In the genomic region with DNA sequence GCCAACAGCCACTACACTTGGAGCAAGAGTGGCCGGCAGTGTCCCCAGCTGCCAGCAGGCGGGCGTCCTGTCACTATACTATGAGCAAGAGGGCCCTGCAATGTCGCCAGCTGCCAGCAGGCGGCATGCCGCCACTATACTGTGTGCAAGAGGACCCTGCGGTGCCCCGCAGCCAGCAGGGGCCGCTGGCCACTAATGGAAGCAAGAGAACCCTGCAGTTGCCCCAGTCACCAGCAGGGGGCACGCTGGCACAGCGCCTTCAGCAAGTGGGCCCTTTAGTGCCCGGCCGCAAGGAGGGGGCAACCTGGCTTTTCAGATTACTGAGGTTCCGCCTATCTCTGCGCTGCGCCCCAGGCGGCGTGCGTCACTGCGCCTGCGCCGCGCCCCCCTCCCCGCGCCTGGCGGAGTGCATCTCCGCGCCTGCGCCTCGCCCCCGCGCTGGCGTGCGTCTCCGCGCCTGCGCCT, we compare ENCODE assay signal across 13 cellular contexts. TPM values are rescaled to one million over a fixed set of nuclear protein-coding genes. Genes with fewer than 3 reads are reported as not detected.
DNase-seq lines count a peak whose midpoint lies in the region; ATAC-seq, FAIRE-seq and TF ChIP-seq lines count a peak whose summit lies in the region.
"Not testable (repeated sequence)": the region's sequence is repeated elsewhere in the genome, so short reads cannot be mapped to it uniquely, and the experiment has no call there.
"Had no signal": no experiment of that assay in that cellular context is flagged by ENCODE, and none has a peak within 500 bp of the region (broad histone marks: within the 10 kb centered on the region; RNA-seq: fewer than 3 reads in every experiment).

No MANE protein-coding gene starts in this region.

- not testable (repeated sequence) for H3K9me2 ChIP-seq in OCI-LY1 (ENCODE audit: low read depth, low read length)

- H3K9me3 ChIP-seq in A549; OCI-LY1 (ENCODE audit: low read length); psoas muscle: not testable (repeated sequence)

- not testable (repeated sequence) for H4K20me1 ChIP-seq in OCI-LY1 (ENCODE audit: insufficient read depth, low read length)

- not testable (repeated sequence) for H3K27ac ChIP-seq in A549; OCI-LY1 (ENCODE audit: low read depth, low read length, poor library complexity, severe bottlenecking); psoas muscle

- H3K4me1 ChIP-seq in A549; OCI-LY1 (ENCODE audit: insufficient read depth, low read length, severe bottlenecking); psoas muscle: not testable (repeated sequence)

- not testable (repeated sequence) for FAIRE-seq in A549 (lab: Jason Lieb, UNC)

- not testable (repeated sequence) for H3K9me3 Mint-ChIP-seq in HFFc6; activated T-cell treated with anti-CD3 and anti-CD28 coated beads, Interleukin-2, amount 50 U/mL, for 72 hours

- H3K79me2 ChIP-seq in OCI-LY1 (ENCODE audit: insufficient read depth, low read length) = not testable (repeated sequence)

- TF ChIP-seq CTCF in A549 (IDR thresholded peaks at IDR 0.05); psoas muscle (IDR thresholded peaks at IDR 0.05): not testable (repeated sequence)
- TF ChIP-seq CTCF in HFFc6 (IDR thresholded peaks at IDR 0.05) (peak; percentile 70), OCI-LY1 (IDR thresholded peaks at IDR 0.05; ENCODE audit: low read length) (peak; percentile 42; the same call in 1 of the 2 replicates)

- not testable (repeated sequence) for H3K36me3 ChIP-seq in OCI-LY1 (ENCODE audit: insufficient read depth, low read length); psoas muscle (ENCODE audit: insufficient read depth in 1 of 2, low read depth in 1 of 2)

- H3F3A ChIP-seq in OCI-LY1 (ENCODE audit: insufficient read depth, low read length) = not testable (repeated sequence)

- H3K27me3 Mint-ChIP-seq in HFFc6 (ENCODE audit: insufficient read depth); activated T-cell treated with anti-CD3 and anti-CD28 coated beads, Interleukin-2, amount 50 U/mL, for 72 hours (ENCODE audit: low read depth): not testable (repeated sequence)

- peak; percentile 82 to 97 for ATAC-seq in A549
- peak; percentile 54 for ATAC-seq in GM18907 (IDR thresholded peaks at IDR 0.05; ENCODE audit: unreplicated experiment)
- ATAC-seq in activated T-cell treated with anti-CD3 and anti-CD28 coated beads, Interleukin-2, amount 50 U/mL, for 72 hours (replicated peaks in 1 of 2) = peak; percentile 54 to 74
- peak; percentile 40 for ATAC-seq in left colon
- ATAC-seq in psoas muscle = peak in 2 of 4 donors; percentile 41 to 42

- not testable (repeated sequence) for H3K4me3 ChIP-seq in A549; OCI-LY1 (ENCODE audit: low read depth, low read length, poor library complexity, severe bottlenecking); psoas muscle

- H3K27me3 ChIP-seq in OCI-LY1 (ENCODE audit: insufficient read depth, low read length); psoas muscle (ENCODE audit: insufficient read depth in 3 of 3, low read length in 2 of 3): not testable (repeated sequence)

- not testable (repeated sequence) for TF ChIP-seq POLR2A in A549 (IDR thresholded peaks at IDR 0.05; ENCODE audit: low read length)

- not testable (repeated sequence) for TF ChIP-seq EP300 in A549 (IDR thresholded peaks at IDR 0.05)

- not testable (repeated sequence) for H3K27ac Mint-ChIP-seq in HFFc6; activated T-cell treated with anti-CD3 and anti-CD28 coated beads, Interleukin-2, amount 50 U/mL, for 72 hours

- H3K4me3 Mint-ChIP-seq in HFFc6; activated T-cell treated with anti-CD3 and anti-CD28 coated beads, Interleukin-2, amount 50 U/mL, for 72 hours: not testable (repeated sequence)

- DNase-seq in A549 (ENCODE audit: low read depth in 1 of 2, low spot score in 1 of 2) = peak in 1 of 2 experiments; percentile 84
- DNase-seq in HFFc6; activated T-cell treated with anti-CD3 and anti-CD28 coated beads, Interleukin-2, amount 50 U/mL, for 72 hours: not testable (repeated sequence)
- peak; percentile 41 for DNase-seq in ecto neural progenitor cell (ENCODE audit: low spot score)
- peak in 1 of 2 donors; percentile 42 for DNase-seq in left colon
- DNase-seq in psoas muscle = peak; percentile 16 to 58

- not testable (repeated sequence) for H3K4me2 ChIP-seq in A549; OCI-LY1 (ENCODE audit: low read length)

- CTCF ChIA-PET in A549 (lab: Yijun Ruan, JAX) = interaction anchor here (0.8 kb wide), 1 partner anchor 9 kb away, joined by 3 read pairs; no protein-coding TSS in a partner anchor

- intact Hi-C loops in left colon (cut with DNase I, micrococcal nuclease); psoas muscle (cut with DNase I): not testable (repeated sequence)

- WGBS in A549 (ENCODE audit: missing lambda C conversion rate) = 55% methylated on average over 9 of the region's 37 CpGs
- 69 to 83% (median 79%) methylated on average over 8 to 21 of the region's 37 CpGs for WGBS in psoas muscle, 3 donors

- H3K9ac ChIP-seq in OCI-LY1 (ENCODE audit: low read length) = not testable (repeated sequence)

- not testable (repeated sequence) for H3K4me1 Mint-ChIP-seq in HFFc6 (ENCODE audit: low read depth); activated T-cell treated with anti-CD3 and anti-CD28 coated beads, Interleukin-2, amount 50 U/mL, for 72 hours (ENCODE audit: low read depth)

- H3K36me3 Mint-ChIP-seq in HFFc6 (ENCODE audit: low read depth); activated T-cell treated with anti-CD3 and anti-CD28 coated beads, Interleukin-2, amount 50 U/mL, for 72 hours (ENCODE audit: insufficient read depth in 2 of 2): not testable (repeated sequence)

- POLR2A ChIA-PET in A549 (lab: Yijun Ruan, JAX) = not testable (repeated sequence)

- H2AFZ ChIP-seq in OCI-LY1 (ENCODE audit: low read length) = not testable (repeated sequence)

- TF ChIP-seq RAD21 in A549 (conservative IDR thresholded peaks at IDR 0.05 in 1 of 2, IDR thresholded peaks at IDR 0.05 in 1 of 2) = not testable (repeated sequence)

RNA-seq across cellular contexts. Expression of a gene that starts 53.0 kb away (rescaled TPM):
- not detected in 2 replicates for polyA plus RNA-seq in A549 (2011; rRNA removed)
- not detected in 2 replicates for polyA plus RNA-seq in A549 (2012; cell fraction: cytosol; rRNA removed)
- not detected in 2 replicates for polyA plus RNA-seq in A549 (2012; cell fraction: nucleus; rRNA removed)
- polyA plus RNA-seq in A549 (2017; fragmentation: RNase III; extraction: RNeasy Plus Mini Kit Qiagen cat#74134 plus additional on column Dnase treatment) = not detected in 3 replicates
- not detected in 2 replicates for polyA minus RNA-seq in A549 (2011; rRNA and poly(A)+ RNA removed)
- total RNA-seq in HFFc6 (2021; fragmentation: NEBNext Ultra II Directional; extraction: Animal tissue kit (Norgen Biotek cat#: 25700)) = not detected
- total RNA-seq in activated T-cell treated with anti-CD3 and anti-CD28 coated beads, Interleukin-2, amount 50 U/mL, for 72 hours = not detected
- total RNA-seq in left colon = not detected
- not detected for total RNA-seq in psoas muscle
- not detected for polyA plus RNA-seq in psoas muscle
- total RNA-seq: breast epithelium; CD4-positive, CD25-positive, alpha-beta regulatory T cell; Daoy; SK-MEL-5; urinary bladder had no signal
- polyA plus RNA-seq: CD4-positive, CD25-positive, alpha-beta regulatory T cell; urinary bladder had no signal

RNA-seq across cellular contexts. Expression of a gene that starts 56.3 kb away (rescaled TPM):
- polyA plus RNA-seq in A549 (2011; rRNA removed) (not detected in 2 replicates), A549 (2017; fragmentation: RNase III; extraction: RNeasy Plus Mini Kit Qiagen cat#74134 plus additional on column Dnase treatment) (0.03 TPM in 1 of 3 replicates, not detected in the others), psoas muscle (not detected)
- not detected in 2 replicates for polyA plus RNA-seq in A549 (2012; cell fraction: cytosol; rRNA removed)
- polyA plus RNA-seq in A549 (2012; cell fraction: nucleus; rRNA removed) = 0.07 TPM in 1 of 2 replicates, not detected in the other
- polyA minus RNA-seq in A549 (2011; rRNA and poly(A)+ RNA removed) = not detected in 2 replicates
- not detected for total RNA-seq in HFFc6 (2021; fragmentation: NEBNext Ultra II Directional; extraction: Animal tissue kit (Norgen Biotek cat#: 25700))
- not detected for total RNA-seq in activated T-cell treated with anti-CD3 and anti-CD28 coated beads, Interleukin-2, amount 50 U/mL, for 72 hours
- total RNA-seq in left colon (not detected), psoas muscle (not detected)
- total RNA-seq: breast epithelium; CD4-positive, CD25-positive, alpha-beta regulatory T cell; Daoy; SK-MEL-5; urinary bladder had no signal
- polyA plus RNA-seq: CD4-positive, CD25-positive, alpha-beta regulatory T cell; urinary bladder had no signal
